In genomic region chr1:19377812-19378718, GRCh38 we compare ENCODE assay signal across 14 cellular contexts.
DNase-seq lines count a peak whose midpoint lies in the region; ATAC-seq and TF ChIP-seq lines count a peak whose summit lies in the region.
"Had no signal": no experiment of that assay in that cellular context is flagged by ENCODE, and none has a peak within 500 bp of the region (broad histone marks: within the 10 kb centered on the region; RNA-seq: fewer than 3 reads in every experiment).

No MANE protein-coding gene starts in this region.

- in situ Hi-C loops in gastrocnemius medialis (cut with MboI; ENCODE audit: low sequenced_read_pairs in 4 of 4) = loop anchor here in 1 of 4 donors (25.0 kb wide), 1 partner anchor 109 kb away; the partner anchor contains the start of gene CAPZB

- peak overlapping the region; percentile 55 for H3K27ac Mint-ChIP-seq in activated CD8-positive, alpha-beta T cell treated with anti-CD3 and anti-CD28 coated beads for 36 hours
- no peak overlapping the region for H3K27ac Mint-ChIP-seq in activated CD8-positive, alpha-beta T cell treated with anti-CD3 and anti-CD28 coated beads, Interleukin-2, amount 10 ng/mL, durations not matched to agents 7 days and 5 days
- peak overlapping the region; percentile 6 for H3K27ac Mint-ChIP-seq in T-helper 2 cell treated with Interferon-gamma antibody and Interleukin-4, amounts not matched to agents 5 μg/mL and 100 μg/mL, for 36 hours

- H3K4me3 Mint-ChIP-seq in activated CD8-positive, alpha-beta T cell treated with anti-CD3 and anti-CD28 coated beads for 36 hours = no peak overlapping the region
- H3K4me3 Mint-ChIP-seq in activated CD8-positive, alpha-beta T cell treated with anti-CD3 and anti-CD28 coated beads, Interleukin-2, amount 10 ng/mL, durations not matched to agents 7 days and 5 days = no peak overlapping the region
- no peak overlapping the region for H3K4me3 Mint-ChIP-seq in T-helper 2 cell treated with Interferon-gamma antibody and Interleukin-4, amounts not matched to agents 5 μg/mL and 100 μg/mL, for 36 hours

- H3K4me3 ChIP-seq in choroid plexus epithelial cell (ENCODE audit: low read depth, low read length) (no peak overlapping the region), gastrocnemius medialis (no peak overlapping the region)
- H3K4me3 ChIP-seq: tibial artery had no signal

- CTCF ChIA-PET in activated CD8-positive, alpha-beta T cell treated with anti-CD3 and anti-CD28 coated beads for 36 hours (lab: Charles Lee) = interaction anchor here (0.7 to 2.3 kb wide), 2 partner anchors 11 to 205 kb away, joined by 4 to 11 read pairs; no protein-coding TSS in a partner anchor
- CTCF ChIA-PET in activated CD8-positive, alpha-beta T cell treated with anti-CD3 and anti-CD28 coated beads, Interleukin-2, amount 10 ng/mL, durations not matched to agents 7 days and 5 days (lab: Charles Lee) = interaction anchor here (0.8 to 1.5 kb wide), 3 partner anchors 13 to 204 kb away, joined by 3 to 8 read pairs (median 4); no protein-coding TSS in a partner anchor

- intact Hi-C loops in activated CD8-positive, alpha-beta T cell treated with anti-CD3 and anti-CD28 coated beads for 36 hours (cut with micrococcal nuclease) = no loop called here
- intact Hi-C loops in gastrocnemius medialis (cut with DNase I; ENCODE audit: low total_unique reads) = no loop called here

- H3K27me3 ChIP-seq in gastrocnemius medialis = no peaks in the 10 kb centered on the region
- H3K27me3 ChIP-seq: tibial artery had no signal

- DNase-seq in activated CD8-positive, alpha-beta T cell treated with anti-CD3 and anti-CD28 coated beads for 36 hours = peak; percentile 29
- DNase-seq in activated CD8-positive, alpha-beta T cell treated with anti-CD3 and anti-CD28 coated beads, Interleukin-2, amount 10 ng/mL, durations not matched to agents 7 days and 5 days = no peak
- peak; percentile 16 for DNase-seq in T-helper 2 cell treated with Interferon-gamma antibody and Interleukin-4, amounts not matched to agents 5 μg/mL and 100 μg/mL, for 36 hours (ENCODE audit: low spot score)
- peak; percentile 68 for DNase-seq in choroid plexus epithelial cell (ENCODE audit: low read depth)
- DNase-seq in gastrocnemius medialis = no peak
- no peak for DNase-seq in anterior cingulate cortex (lab: John Stamatoyannopoulos, UW)
- DNase-seq: ACHN, GF-D8, kidney glomerular epithelial cell, NCI-H1694 treated with DMSO at 0.1 percent for 48 hours, T1000, tibial artery had no signal

- H3K27ac ChIP-seq in gastrocnemius medialis = peak overlapping the region in 3 of 4 donors; percentile 35 to 54 (median 41)
- H3K27ac ChIP-seq: tibial artery had no signal

- H3K36me3 ChIP-seq in gastrocnemius medialis = peaks cover 0 to 31% of the 10 kb centered on the region in 2 donors

- H3K9me3 ChIP-seq in gastrocnemius medialis = no peaks in the 10 kb centered on the region
- H3K9me3 ChIP-seq: tibial artery had no signal

- no peak for TF ChIP-seq POLR2A in gastrocnemius medialis (IDR thresholded peaks at IDR 0.05)

- peaks cover 3 to 4% of the 10 kb centered on the region in 2 donors for H3K4me1 ChIP-seq in gastrocnemius medialis

- H3K27me3 Mint-ChIP-seq in activated CD8-positive, alpha-beta T cell treated with anti-CD3 and anti-CD28 coated beads for 36 hours = no peaks in the 10 kb centered on the region
- no peaks in the 10 kb centered on the region for H3K27me3 Mint-ChIP-seq in activated CD8-positive, alpha-beta T cell treated with anti-CD3 and anti-CD28 coated beads, Interleukin-2, amount 10 ng/mL, durations not matched to agents 7 days and 5 days (ENCODE audit: low read depth)
- no peaks in the 10 kb centered on the region for H3K27me3 Mint-ChIP-seq in T-helper 2 cell treated with Interferon-gamma antibody and Interleukin-4, amounts not matched to agents 5 μg/mL and 100 μg/mL, for 36 hours (ENCODE audit: low read depth)

- H3K36me3 Mint-ChIP-seq in activated CD8-positive, alpha-beta T cell treated with anti-CD3 and anti-CD28 coated beads for 36 hours (ENCODE audit: low read depth) = peaks cover 33% of the 10 kb centered on the region
- peaks cover 56% of the 10 kb centered on the region for H3K36me3 Mint-ChIP-seq in activated CD8-positive, alpha-beta T cell treated with anti-CD3 and anti-CD28 coated beads, Interleukin-2, amount 10 ng/mL, durations not matched to agents 7 days and 5 days (ENCODE audit: low read depth)
- H3K36me3 Mint-ChIP-seq in T-helper 2 cell treated with Interferon-gamma antibody and Interleukin-4, amounts not matched to agents 5 μg/mL and 100 μg/mL, for 36 hours (ENCODE audit: low read depth) = peaks cover 44% of the 10 kb centered on the region

- peaks cover 26% of the 10 kb centered on the region for H3K4me1 Mint-ChIP-seq in activated CD8-positive, alpha-beta T cell treated with anti-CD3 and anti-CD28 coated beads for 36 hours (ENCODE audit: low read depth)
- peaks cover 3% of the 10 kb centered on the region for H3K4me1 Mint-ChIP-seq in activated CD8-positive, alpha-beta T cell treated with anti-CD3 and anti-CD28 coated beads, Interleukin-2, amount 10 ng/mL, durations not matched to agents 7 days and 5 days (ENCODE audit: low read depth)
- H3K4me1 Mint-ChIP-seq in T-helper 2 cell treated with Interferon-gamma antibody and Interleukin-4, amounts not matched to agents 5 μg/mL and 100 μg/mL, for 36 hours (ENCODE audit: low read depth) = peaks cover 4% of the 10 kb centered on the region

- ATAC-seq in activated CD8-positive, alpha-beta T cell treated with anti-CD3 and anti-CD28 coated beads for 36 hours = peak; percentile 68
- ATAC-seq in activated CD8-positive, alpha-beta T cell treated with anti-CD3 and anti-CD28 coated beads, Interleukin-2, amount 10 ng/mL, durations not matched to agents 7 days and 5 days = no peak
- ATAC-seq in gastrocnemius medialis = peak; percentile 79 to 85
- ATAC-seq in HG02981 (IDR thresholded peaks at IDR 0.05; ENCODE audit: unreplicated experiment) = no peak
- ATAC-seq in GM21737 (IDR thresholded peaks at IDR 0.05; ENCODE audit: unreplicated experiment) = no peak

- no peaks in the 10 kb centered on the region for H3K9me3 Mint-ChIP-seq in activated CD8-positive, alpha-beta T cell treated with anti-CD3 and anti-CD28 coated beads for 36 hours
- no peaks in the 10 kb centered on the region for H3K9me3 Mint-ChIP-seq in activated CD8-positive, alpha-beta T cell treated with anti-CD3 and anti-CD28 coated beads, Interleukin-2, amount 10 ng/mL, durations not matched to agents 7 days and 5 days (ENCODE audit: insufficient read depth)
- no peaks in the 10 kb centered on the region for H3K9me3 Mint-ChIP-seq in T-helper 2 cell treated with Interferon-gamma antibody and Interleukin-4, amounts not matched to agents 5 μg/mL and 100 μg/mL, for 36 hours

- TF ChIP-seq CTCF in activated CD8-positive, alpha-beta T cell treated with anti-CD3 and anti-CD28 coated beads for 36 hours (IDR thresholded peaks at IDR 0.05) = no peak
- no peak for TF ChIP-seq CTCF in choroid plexus epithelial cell (conservative IDR thresholded peaks at IDR 0.05; ENCODE audit: low read depth, low read length)
- TF ChIP-seq CTCF in gastrocnemius medialis (IDR thresholded peaks at IDR 0.05 in 4 of 5, conservative IDR thresholded peaks at IDR 0.05 in 1 of 5) = no peak

- POLR2A ChIA-PET in activated CD8-positive, alpha-beta T cell treated with anti-CD3 and anti-CD28 coated beads for 36 hours (lab: Charles Lee) = no interaction called here
- POLR2A ChIA-PET in activated CD8-positive, alpha-beta T cell treated with anti-CD3 and anti-CD28 coated beads, Interleukin-2, amount 10 ng/mL, durations not matched to agents 7 days and 5 days (lab: Charles Lee) = no interaction called here

Comparison
In these comparisons a context has a peak if more than half of its experiments do, and no peak if none do; other contexts are left out.
1. ATAC-seq: peak in activated CD8-positive, alpha-beta T cell treated with anti-CD3 and anti-CD28 coated beads for 36 hours (single experiment) and gastrocnemius medialis (2 of 2); none in activated CD8-positive, alpha-beta T cell treated with anti-CD3 and anti-CD28 coated beads, Interleukin-2, amount 10 ng/mL, durations not matched to agents 7 days and 5 days (single experiment), HG02981 (single experiment) and GM21737 (single experiment).
2. DNase-seq: peak in activated CD8-positive, alpha-beta T cell treated with anti-CD3 and anti-CD28 coated beads for 36 hours (single experiment), T-helper 2 cell treated with Interferon-gamma antibody and Interleukin-4, amounts not matched to agents 5 μg/mL and 100 μg/mL, for 36 hours (single experiment) and choroid plexus epithelial cell (single experiment); none in activated CD8-positive, alpha-beta T cell treated with anti-CD3 and anti-CD28 coated beads, Interleukin-2, amount 10 ng/mL, durations not matched to agents 7 days and 5 days (single experiment), gastrocnemius medialis (0 of 2) and anterior cingulate cortex (0 of 58).